In genomic region chr13:91045351-91046034, GRCh38 we compare ENCODE assay signal across 9 cellular contexts.
DNase-seq lines count a peak whose midpoint lies in the region; ATAC-seq and TF ChIP-seq lines count a peak whose summit lies in the region.
"Had no signal": no experiment of that assay in that cellular context is flagged by ENCODE, and none has a peak within 500 bp of the region (broad histone marks: within the 10 kb centered on the region; RNA-seq: fewer than 3 reads in every experiment).

No MANE protein-coding gene starts in this region.

- no peaks in the 10 kb centered on the region for H3K4me1 Mint-ChIP-seq in effector memory CD8-positive, alpha-beta T cell (ENCODE audit: low read depth in 2 of 2)

- no peaks in the 10 kb centered on the region for H3K27me3 Mint-ChIP-seq in effector memory CD8-positive, alpha-beta T cell

- no peak overlapping the region for H3K4me3 Mint-ChIP-seq in effector memory CD8-positive, alpha-beta T cell

- peak; percentile 59 for ATAC-seq in GM18519 (IDR thresholded peaks at IDR 0.05; ENCODE audit: low FRiP score, unreplicated experiment)
- ATAC-seq in effector memory CD8-positive, alpha-beta T cell (replicated peaks) = no peak
- no peak for ATAC-seq in GM19467 (IDR thresholded peaks at IDR 0.05; ENCODE audit: unreplicated experiment)
- no peak for ATAC-seq in HG03095 (IDR thresholded peaks at IDR 0.05; ENCODE audit: unreplicated experiment)

- H3K9me3 Mint-ChIP-seq in effector memory CD8-positive, alpha-beta T cell = peaks cover 0 to 5% of the 10 kb centered on the region in 2 donors

- TF ChIP-seq CTCF in 22Rv1 (IDR thresholded peaks at IDR 0.05) (peak; percentile 84), fibroblast of mammary gland (conservative IDR thresholded peaks at IDR 0.05; ENCODE audit: control insufficient read depth, insufficient read depth, low read depth, low read length) (peak; percentile 5)

- H3K36me3 Mint-ChIP-seq in effector memory CD8-positive, alpha-beta T cell (ENCODE audit: insufficient read depth) = no peaks in the 10 kb centered on the region

- DNase-seq in NCI-H82 treated with DMSO at 0.1 percent for 48 hours (lab: John Stamatoyannopoulos, UW; ENCODE audit: unreplicated experiment) = peak; percentile 88
- no peak for DNase-seq in fibroblast of mammary gland (ENCODE audit: low read depth)
- DNase-seq in putamen (ENCODE audit: low spot score) = no peak
- no peak for DNase-seq in effector memory CD8-positive, alpha-beta T cell
- DNase-seq: stimulated activated CD4-positive, alpha-beta T cell treated with anti-CD3 and anti-CD28 coated beads, Interleukin-2, amount 100 ng/mL, for 48 hours had no signal

- H3K27ac ChIP-seq in 22Rv1 = no peak overlapping the region

- no peak overlapping the region for H3K4me3 ChIP-seq in fibroblast of mammary gland (ENCODE audit: control insufficient read depth, low read depth, low read length)

- H3K27ac Mint-ChIP-seq in effector memory CD8-positive, alpha-beta T cell = no peak overlapping the region
